Comparison of ENCODE assay signal across 8 cellular contexts in the genomic region with DNA sequence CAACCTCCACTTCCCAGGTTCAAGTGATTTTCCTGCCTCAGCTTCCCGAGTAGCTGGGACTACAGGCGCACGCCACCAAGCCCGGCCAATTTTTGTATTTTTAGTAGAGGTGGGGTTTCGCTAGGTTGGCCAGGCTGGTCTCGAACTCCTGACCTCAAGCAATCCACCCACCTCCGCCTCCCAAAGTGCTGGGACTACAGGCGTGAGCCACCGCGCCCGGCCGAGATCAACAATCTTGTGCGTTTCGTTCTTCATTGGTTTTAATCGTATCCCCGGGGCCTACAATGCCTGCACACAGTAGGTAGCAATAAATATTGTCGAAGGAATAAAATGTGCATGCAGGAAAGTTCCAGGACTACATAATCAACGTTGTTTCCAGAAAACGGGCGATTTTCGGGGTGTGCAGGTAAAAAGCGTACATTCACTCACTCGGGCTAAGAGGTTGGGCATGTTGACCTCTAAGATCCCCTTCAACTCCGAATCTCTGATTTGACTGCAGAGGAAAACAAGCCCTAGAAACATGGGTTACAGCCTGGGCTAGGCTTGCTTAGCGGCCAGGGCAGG. TPM values are rescaled to one million over a fixed set of nuclear protein-coding genes. Genes with fewer than 3 reads are reported as not detected.
DNase-seq lines count a peak whose midpoint lies in the region; ATAC-seq and TF ChIP-seq lines count a peak whose summit lies in the region.

No MANE protein-coding gene starts in this region.

- peak overlapping the region; percentile 94 for H3K4me3 Mint-ChIP-seq in HFFc6
- peak overlapping the region; percentile 86 for H3K4me3 Mint-ChIP-seq in stimulated activated memory B cell treated with anti-CD40 and anti-IgM and Interleukin-4, amounts not matched to agents 10 μg/mL and 1 μg/mL and 100 μg/mL, for 72 hours

- peaks cover 50% of the 10 kb centered on the region for H3K4me1 Mint-ChIP-seq in HFFc6 (ENCODE audit: low read depth)
- peaks cover 47% of the 10 kb centered on the region for H3K4me1 Mint-ChIP-seq in stimulated activated memory B cell treated with anti-CD40 and anti-IgM and Interleukin-4, amounts not matched to agents 10 μg/mL and 1 μg/mL and 100 μg/mL, for 72 hours

- H3K9me3 ChIP-seq in iPS-18c (ENCODE audit: control insufficient read depth, insufficient read depth, low read length) = peaks cover 2% of the 10 kb centered on the region

- H3K9me3 Mint-ChIP-seq in HFFc6 = no peaks in the 10 kb centered on the region
- no peaks in the 10 kb centered on the region for H3K9me3 Mint-ChIP-seq in activated naive CD4-positive, alpha-beta T cell treated with anti-CD3 and anti-CD28 coated beads, Interleukin-2, amount 50 U/mL, for 72 hours
- H3K9me3 Mint-ChIP-seq in stimulated activated memory B cell treated with anti-CD40 and anti-IgM and Interleukin-4, amounts not matched to agents 10 μg/mL and 1 μg/mL and 100 μg/mL, for 72 hours = no peaks in the 10 kb centered on the region

- peak overlapping the region; percentile 82 for H3K4me3 ChIP-seq in iPS-18c (ENCODE audit: insufficient read depth, low read depth, low read length)

- no peak for TF ChIP-seq CTCF in HFFc6 (IDR thresholded peaks at IDR 0.05)

- DNase-seq in HFFc6 = no peak
- no peak for DNase-seq in activated naive CD4-positive, alpha-beta T cell treated with anti-CD3 and anti-CD28 coated beads, Interleukin-2, amount 50 U/mL, for 72 hours (ENCODE audit: low spot score in 2 of 2)
- no peak for DNase-seq in H4 (ENCODE audit: low spot score)
- no peak for DNase-seq in NCI-H2029 (lab: John Stamatoyannopoulos, UW)
- DNase-seq in HuH-7.5 (ENCODE audit: low spot score) = no peak

- no peak for ATAC-seq in activated naive CD4-positive, alpha-beta T cell treated with anti-CD3 and anti-CD28 coated beads, Interleukin-2, amount 50 U/mL, for 72 hours
- no peak for ATAC-seq in stimulated activated memory B cell treated with anti-CD40 and anti-IgM and Interleukin-4, amounts not matched to agents 10 μg/mL and 1 μg/mL and 100 μg/mL, for 72 hours
- ATAC-seq in HG02763 (IDR thresholded peaks at IDR 0.05; ENCODE audit: unreplicated experiment) = no peak

- no peaks in the 10 kb centered on the region; the same call in 1 of the 2 replicates for H3K36me3 Mint-ChIP-seq in HFFc6 (ENCODE audit: low read depth)
- H3K36me3 Mint-ChIP-seq in activated naive CD4-positive, alpha-beta T cell treated with anti-CD3 and anti-CD28 coated beads, Interleukin-2, amount 50 U/mL, for 72 hours = peaks cover 11 to 27% of the 10 kb centered on the region in 2 donors
- H3K36me3 Mint-ChIP-seq in stimulated activated memory B cell treated with anti-CD40 and anti-IgM and Interleukin-4, amounts not matched to agents 10 μg/mL and 1 μg/mL and 100 μg/mL, for 72 hours = no peaks in the 10 kb centered on the region

- H3K27me3 Mint-ChIP-seq in HFFc6 (ENCODE audit: insufficient read depth) = no peaks in the 10 kb centered on the region
- no peaks in the 10 kb centered on the region for H3K27me3 Mint-ChIP-seq in stimulated activated memory B cell treated with anti-CD40 and anti-IgM and Interleukin-4, amounts not matched to agents 10 μg/mL and 1 μg/mL and 100 μg/mL, for 72 hours

- peak overlapping the region; percentile 96 for H3K27ac Mint-ChIP-seq in HFFc6
- peak overlapping the region; percentile 92 to 94 for H3K27ac Mint-ChIP-seq in activated naive CD4-positive, alpha-beta T cell treated with anti-CD3 and anti-CD28 coated beads, Interleukin-2, amount 50 U/mL, for 72 hours
- peak overlapping the region; percentile 94 for H3K27ac Mint-ChIP-seq in stimulated activated memory B cell treated with anti-CD40 and anti-IgM and Interleukin-4, amounts not matched to agents 10 μg/mL and 1 μg/mL and 100 μg/mL, for 72 hours

RNA-seq across cellular contexts. Expression of a gene that starts 2.7 kb away (rescaled TPM):
- 10 to 100 TPM; 20.9 to 31.4 (median 24.6) TPM for total RNA-seq in HFFc6 (2021; fragmentation: NEBNext Ultra II Directional; extraction: Animal tissue kit (Norgen Biotek cat#: 25700))
- total RNA-seq in activated naive CD4-positive, alpha-beta T cell treated with anti-CD3 and anti-CD28 coated beads, Interleukin-2, amount 50 U/mL, for 72 hours = 10 to 100 TPM; 34.8 to 57.1 TPM
- 14.3 and 25.8 TPM in 2 replicates for total RNA-seq in H4 (2014; rRNA removed; shearing (Covaris generic))
